Comparison of ENCODE assay signal across 32 cellular contexts in the genomic region with DNA sequence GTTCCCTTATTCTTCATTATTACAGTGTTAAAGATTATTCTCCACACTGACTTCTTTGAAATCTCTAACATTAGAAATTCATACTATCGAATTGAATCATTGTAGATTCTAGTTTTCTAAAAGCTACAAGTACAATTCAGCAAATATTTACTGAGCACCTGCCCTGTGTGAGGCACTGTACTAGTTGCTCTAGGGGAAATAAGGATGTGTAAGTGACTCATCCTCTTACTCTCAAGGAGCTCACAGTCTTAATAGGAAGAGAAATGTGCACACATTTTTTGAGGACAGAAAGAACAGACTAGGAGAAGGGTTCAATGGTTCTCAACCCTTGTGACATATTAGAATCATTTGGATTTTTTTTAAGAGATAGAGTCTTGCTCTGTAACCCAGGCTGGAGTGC. TPM values are rescaled to one million over a fixed set of nuclear protein-coding genes. Genes with fewer than 3 reads are reported as not detected.
"Had no signal": no experiment of that assay in that cellular context is flagged by ENCODE, and none has a peak within 500 bp of the region (broad histone marks: within the 10 kb centered on the region; RNA-seq: fewer than 3 reads in every experiment).

No MANE protein-coding gene starts in this region.

- ATAC-seq: body of pancreas; effector memory CD8-positive, alpha-beta T cell; left lobe of liver; lower lobe of right lung; naive thymus-derived CD8-positive, alpha-beta T cell; psoas muscle; stimulated activated effector memory CD8-positive, alpha-beta T cell treated with anti-CD3 and anti-CD28 coated beads, Interleukin-12 subunit alpha, Interleukin-12 subunit beta, amount 100 ng/mL, for 72 hours; upper lobe of right lung had no signal

- H3K27me3 Mint-ChIP-seq: activated CD4-positive, alpha-beta memory T cell treated with anti-CD3 and anti-CD28 coated beads for 36 hours; activated naive CD8-positive, alpha-beta T cell treated with anti-CD3 and anti-CD28 coated beads for 36 hours; activated T-cell treated with anti-CD3 and anti-CD28 coated beads, Interleukin-2, amount 50 U/mL, for 24 hours; effector memory CD8-positive, alpha-beta T cell; naive thymus-derived CD8-positive, alpha-beta T cell had no signal

- H2AFZ ChIP-seq: parathyroid adenoma had no signal

- H3K9ac ChIP-seq: parathyroid adenoma had no signal

- H3K4me3 ChIP-seq: adrenal gland, body of pancreas, cardiac muscle cell, esophagus squamous epithelium, lower lobe of right lung, psoas muscle, sigmoid colon, stomach, thyroid gland, upper lobe of right lung had no signal

- H3K9me3 Mint-ChIP-seq: activated CD4-positive, alpha-beta memory T cell treated with anti-CD3 and anti-CD28 coated beads for 36 hours; activated naive CD8-positive, alpha-beta T cell treated with anti-CD3 and anti-CD28 coated beads for 36 hours; activated T-cell treated with anti-CD3 and anti-CD28 coated beads, Interleukin-2, amount 50 U/mL, for 24 hours; effector memory CD8-positive, alpha-beta T cell; naive thymus-derived CD8-positive, alpha-beta T cell; neural crest cell; stimulated activated effector memory CD8-positive, alpha-beta T cell treated with anti-CD3 and anti-CD28 coated beads, Interleukin-12 subunit alpha, Interleukin-12 subunit beta, amount 100 ng/mL, for 72 hours had no signal

- H3K36me3 ChIP-seq: adrenal gland, cardiac muscle cell, esophagus squamous epithelium, lower lobe of right lung, sigmoid colon, stomach, thyroid gland, upper lobe of right lung had no signal

- H3K36me3 Mint-ChIP-seq: activated naive CD8-positive, alpha-beta T cell treated with anti-CD3 and anti-CD28 coated beads for 36 hours; stimulated activated effector memory CD8-positive, alpha-beta T cell treated with anti-CD3 and anti-CD28 coated beads, Interleukin-12 subunit alpha, Interleukin-12 subunit beta, amount 100 ng/mL, for 72 hours had no signal

- H3K4me1 ChIP-seq: adrenal gland, body of pancreas, parathyroid adenoma, psoas muscle, thyroid gland had no signal

- FAIRE-seq: frontal cortex, small intestine had no signal

- H3K4me3 Mint-ChIP-seq: activated CD4-positive, alpha-beta memory T cell treated with anti-CD3 and anti-CD28 coated beads for 36 hours; activated CD4-positive, alpha-beta T cell treated with anti-CD3 and anti-CD28 coated beads, Interleukin-2, amount 10 ng/mL, durations not matched to agents 24 days and 14 days; activated naive CD8-positive, alpha-beta T cell treated with anti-CD3 and anti-CD28 coated beads for 36 hours; activated T-cell treated with anti-CD3 and anti-CD28 coated beads, Interleukin-2, amount 50 U/mL, for 24 hours; effector memory CD8-positive, alpha-beta T cell; naive thymus-derived CD8-positive, alpha-beta T cell; neural crest cell; stimulated activated effector memory CD8-positive, alpha-beta T cell treated with anti-CD3 and anti-CD28 coated beads, Interleukin-12 subunit alpha, Interleukin-12 subunit beta, amount 100 ng/mL, for 72 hours had no signal

- H3K27ac Mint-ChIP-seq: activated CD4-positive, alpha-beta memory T cell treated with anti-CD3 and anti-CD28 coated beads for 36 hours; activated CD4-positive, alpha-beta T cell treated with anti-CD3 and anti-CD28 coated beads, Interleukin-2, amount 10 ng/mL, durations not matched to agents 24 days and 14 days; activated naive CD8-positive, alpha-beta T cell treated with anti-CD3 and anti-CD28 coated beads for 36 hours; activated T-cell treated with anti-CD3 and anti-CD28 coated beads, Interleukin-2, amount 50 U/mL, for 24 hours; effector memory CD8-positive, alpha-beta T cell; stimulated activated effector memory CD8-positive, alpha-beta T cell treated with anti-CD3 and anti-CD28 coated beads, Interleukin-12 subunit alpha, Interleukin-12 subunit beta, amount 100 ng/mL, for 72 hours had no signal

- H3K27ac ChIP-seq: adrenal gland, body of pancreas, cardiac muscle cell, esophagus squamous epithelium, lower lobe of right lung, parathyroid adenoma, psoas muscle, sigmoid colon, stomach, thyroid gland, upper lobe of right lung had no signal

- H3K27me3 ChIP-seq: adrenal gland, body of pancreas, stomach, upper lobe of right lung had no signal

- DNase-seq: activated CD4-positive, alpha-beta memory T cell treated with anti-CD3 and anti-CD28 coated beads for 36 hours; activated CD4-positive, alpha-beta T cell treated with anti-CD3 and anti-CD28 coated beads, Interleukin-2, amount 10 ng/mL, durations not matched to agents 24 days and 14 days; activated CD8-positive, alpha-beta memory T cell treated with anti-CD3 and anti-CD28 coated beads, Interleukin-2, amount 50 U/mL, for 48 hours; activated naive CD4-positive, alpha-beta T cell treated with Interleukin-2 at 50 U/mL for 16 hours; activated naive CD8-positive, alpha-beta T cell treated with anti-CD3 and anti-CD28 coated beads for 36 hours; activated T-cell treated with anti-CD3 and anti-CD28 coated beads, Interleukin-2, amount 50 U/mL, for 24 hours; adrenal gland; aorta; body of pancreas; cerebellar nuclear complex; cortex of kidney; effector memory CD8-positive, alpha-beta T cell; esophagus squamous epithelium; kidney glomerular epithelial cell; lower lobe of right lung; mesenchymal stem cell; naive thymus-derived CD8-positive, alpha-beta T cell; occipital lobe; psoas muscle; sigmoid colon; small intestine; stimulated activated CD4-positive, alpha-beta T cell treated with anti-CD3 and anti-CD28 coated beads, Interleukin-4, amount 100 ng/mL, for 24 hours; stomach; T-helper 1 cell; thyroid gland; upper lobe of right lung had no signal

- H3K79me2 ChIP-seq: parathyroid adenoma had no signal

- H3K4me1 Mint-ChIP-seq: neural crest cell had no signal

- H3K9me3 ChIP-seq: adrenal gland, body of pancreas, esophagus squamous epithelium, lower lobe of right lung, psoas muscle, sigmoid colon, stomach, thyroid gland, upper lobe of right lung had no signal

RNA-seq across cellular contexts. Expression of a gene that starts 7.7 kb away (rescaled TPM):
- total RNA-seq: cardiac muscle cell, neural crest cell, occipital lobe had no signal
- polyA plus RNA-seq: cardiac muscle cell had no signal

RNA-seq across cellular contexts. Expression of a gene that starts 15.5 kb away (rescaled TPM):
- total RNA-seq: activated CD4-positive, alpha-beta memory T cell treated with anti-CD3 and anti-CD28 coated beads for 36 hours; adrenal gland; body of pancreas; esophagus squamous epithelium; naive thymus-derived CD8-positive, alpha-beta T cell; neural crest cell; sigmoid colon; stomach; upper lobe of right lung had no signal
- polyA plus RNA-seq: adrenal gland, aorta, sigmoid colon, small intestine, stomach had no signal
